ENCODE assay signal across 20 cellular contexts in genomic region chr4:150906987-150907633, GRCh38.
A peak's percentile ranks its signal among the peaks of the same experiment; 100 is the strongest.
DNase-seq lines count a peak whose midpoint lies in the region; ATAC-seq and TF ChIP-seq lines count a peak whose summit lies in the region.
"Had no signal": no experiment of that assay in that cellular context is flagged by ENCODE, and none has a peak within 500 bp of the region (broad histone marks: within the 10 kb centered on the region; RNA-seq: fewer than 3 reads in every experiment).

No MANE protein-coding gene starts in this region.

- H3K79me2 ChIP-seq in mammary epithelial cell (ENCODE audit: insufficient read depth, low read length), result no peaks in the 10 kb centered on the region

- CTCF ChIA-PET in naive thymus-derived CD4-positive, alpha-beta T cell (lab: Charles Lee), result no interaction called here
- CTCF ChIA-PET in mammary epithelial cell (lab: Charles Lee; ENCODE audit: low non-redundant PET), result no interaction called here

- H2AFZ ChIP-seq in mammary epithelial cell (ENCODE audit: low read depth, low read length), result no peak overlapping the region

- DNase-seq in EH (ENCODE audit: low read depth), result peak; percentile 1
- peak; percentile 16 for DNase-seq in NCI-H69 (lab: John Stamatoyannopoulos, UW)
- DNase-seq in fibroblast of mammary gland (ENCODE audit: low read depth), result peak; percentile 12
- DNase-seq in naive thymus-derived CD4-positive, alpha-beta T cell, result no peak
- DNase-seq in NCI-H146 treated with DMSO at 0.1 percent for 48 hours (lab: John Stamatoyannopoulos, UW; ENCODE audit: unreplicated experiment), result no peak
- DNase-seq in mammary epithelial cell, result no peak
- DNase-seq in ascending aorta (ENCODE audit: low spot score in 2 of 2), result no peak
- DNase-seq: activated CD4-positive, alpha-beta T cell treated with anti-CD3 and anti-CD28 coated beads, Interleukin-2, amount 50 U/mL, for 4 hours; activated naive CD4-positive, alpha-beta T cell treated with Interleukin-2 at 50 U/mL for 16 hours; IMR-90; lower lobe of right lung; NCI-H187 treated with DMSO at 0.1 percent for 48 hours; NCI-H446; retina; stimulated activated CD4-positive, alpha-beta T cell treated with anti-CD3 and anti-CD28 coated beads, Interleukin-12 subunit alpha, Interleukin-12 subunit beta, amount 100 ng/mL, for 4 hours had no signal

- H4K20me1 ChIP-seq in mammary epithelial cell (ENCODE audit: insufficient read depth, low read length), result no peaks in the 10 kb centered on the region

- peaks cover 0 to 22% (median 12%) of the 10 kb centered on the region in 11 donors for H3K9me3 Mint-ChIP-seq in naive thymus-derived CD4-positive, alpha-beta T cell

- no peaks in the 10 kb centered on the region for H3K27me3 Mint-ChIP-seq in naive thymus-derived CD4-positive, alpha-beta T cell

- WGBS in mammary epithelial cell (ENCODE audit: low coverage, missing lambda C conversion rate), result 100% methylated on average over 1 of the region's 3 CpGs

- no peak for ATAC-seq in naive thymus-derived CD4-positive, alpha-beta T cell
- no peak for ATAC-seq in GM21717 (IDR thresholded peaks at IDR 0.05; ENCODE audit: unreplicated experiment)
- ATAC-seq: gastroesophageal sphincter, lower lobe of right lung, Right ventricle myocardium inferior had no signal

- in situ Hi-C loops in mammary epithelial cell (cut with MboI; ENCODE audit: low sequenced_read_pairs in 2 of 2), result no loop called here

- dilution Hi-C loops in mammary epithelial cell (cut with HindIII; ENCODE audit: low sequenced_read_pairs), result no loop called here

- intact Hi-C loops in naive thymus-derived CD4-positive, alpha-beta T cell (cut with micrococcal nuclease), result loop anchor here in 1 of 2 donors (5.0 kb wide), 1 partner anchor 105 kb away; no protein-coding TSS in a partner anchor
- intact Hi-C loops in mammary epithelial cell (cut with micrococcal nuclease), result no loop called here
- intact Hi-C loops in ascending aorta (cut with DNase I), result no loop called here

- peaks cover 0 to 36% (median 3%) of the 10 kb centered on the region in 3 experiments for H3K36me3 ChIP-seq in naive thymus-derived CD4-positive, alpha-beta T cell (ENCODE audit: control insufficient read depth in 2 of 3, insufficient read depth in 3 of 3, low read length in 3 of 3)
- H3K36me3 ChIP-seq in mammary epithelial cell (ENCODE audit: insufficient read depth, low read length) (peaks cover 19% of the 10 kb centered on the region), ascending aorta (peaks cover 1 to 18% of the 10 kb centered on the region in 2 donors)
- H3K36me3 ChIP-seq: thoracic aorta had no signal

- H3K27me3 ChIP-seq in naive thymus-derived CD4-positive, alpha-beta T cell (ENCODE audit: control insufficient read depth in 2 of 2, insufficient read depth in 2 of 2, low read length in 2 of 2), result no peaks in the 10 kb centered on the region
- H3K27me3 ChIP-seq in mammary epithelial cell (ENCODE audit: insufficient read depth, low read length) (no peaks in the 10 kb centered on the region), ascending aorta (no peaks in the 10 kb centered on the region)
- H3K27me3 ChIP-seq: gastroesophageal sphincter had no signal

- H3K4me3 Mint-ChIP-seq in naive thymus-derived CD4-positive, alpha-beta T cell, result no peak overlapping the region
- H3K4me3 Mint-ChIP-seq: nephron had no signal

- H3K27ac ChIP-seq in naive thymus-derived CD4-positive, alpha-beta T cell (ENCODE audit: low read depth, low read length), result no peak overlapping the region
- H3K27ac ChIP-seq in mammary epithelial cell (ENCODE audit: insufficient read depth, low read depth, low read length) (no peak overlapping the region), ascending aorta (no peak overlapping the region)
- H3K27ac ChIP-seq: gastroesophageal sphincter, lower lobe of right lung, thoracic aorta had no signal

- no peaks in the 10 kb centered on the region for H3K4me1 ChIP-seq in naive thymus-derived CD4-positive, alpha-beta T cell (ENCODE audit: control insufficient read depth in 2 of 2, insufficient read depth in 2 of 2, low read length in 2 of 2)
- no peaks in the 10 kb centered on the region for H3K4me1 ChIP-seq in mammary epithelial cell (ENCODE audit: insufficient read depth, low read length)
- H3K4me1 ChIP-seq in ascending aorta, result no peaks in the 10 kb centered on the region
- H3K4me1 ChIP-seq: lower lobe of right lung had no signal

- H3K27ac Mint-ChIP-seq in naive thymus-derived CD4-positive, alpha-beta T cell, result peak overlapping the region in 5 of 9 donors; percentile 11 to 80 (median 76)
- H3K27ac Mint-ChIP-seq: nephron had no signal

- H3K4me2 ChIP-seq in mammary epithelial cell (ENCODE audit: insufficient read depth, low read depth, low read length), result no peak overlapping the region

- H3K36me3 Mint-ChIP-seq in naive thymus-derived CD4-positive, alpha-beta T cell, result peaks cover 39 to 86% (median 72%) of the 10 kb centered on the region in 5 donors

- H3K4me1 Mint-ChIP-seq in naive thymus-derived CD4-positive, alpha-beta T cell, result peaks cover 5 to 22% (median 18%) of the 10 kb centered on the region in 7 donors

- POLR2A ChIA-PET in naive thymus-derived CD4-positive, alpha-beta T cell (lab: Charles Lee), result no interaction called here

- no TSS peak for BruUV-seq in mammary epithelial cell (replicated peaks; lab: Mats Ljungman, UMichigan)

- H3K9ac ChIP-seq in mammary epithelial cell (ENCODE audit: insufficient read depth, low read length), result no peak overlapping the region

- no peaks in the 10 kb centered on the region for H3K9me3 ChIP-seq in naive thymus-derived CD4-positive, alpha-beta T cell (ENCODE audit: control insufficient read depth in 2 of 3, low read length in 3 of 3)
- no peaks in the 10 kb centered on the region for H3K9me3 ChIP-seq in mammary epithelial cell (replicated peaks; ENCODE audit: insufficient read depth, low read length)
- peaks cover 0 to 9% of the 10 kb centered on the region in 2 donors for H3K9me3 ChIP-seq in ascending aorta
- H3K9me3 ChIP-seq: thoracic aorta had no signal

- TF ChIP-seq CTCF in fibroblast of mammary gland (conservative IDR thresholded peaks at IDR 0.05; ENCODE audit: control insufficient read depth, insufficient read depth, low read depth, low read length) (no peak), mammary epithelial cell (conservative IDR thresholded peaks at IDR 0.05 in 1 of 2, IDR thresholded peaks at IDR 0.05 in 1 of 2; ENCODE audit: extremely low read depth in 1 of 2, insufficient read depth in 1 of 2, low read depth in 1 of 2, low read length in 2 of 2) (no peak), ascending aorta (IDR thresholded peaks at IDR 0.05) (no peak)

- H3K4me3 ChIP-seq in fibroblast of mammary gland (ENCODE audit: control insufficient read depth, low read depth, low read length) (no peak overlapping the region), mammary epithelial cell (replicated peaks in 1 of 3; ENCODE audit: insufficient read depth in 1 of 3, low read depth in 2 of 3, low read length in 3 of 3) (no peak overlapping the region), ascending aorta (no peak overlapping the region)
- no peak overlapping the region for H3K4me3 ChIP-seq in naive thymus-derived CD4-positive, alpha-beta T cell (ENCODE audit: low read length)
- H3K4me3 ChIP-seq: gastroesophageal sphincter, lower lobe of right lung, thoracic aorta had no signal

Comparison
In these comparisons a context has a peak if more than half of its experiments do, and no peak if none do; other contexts are left out.
1. DNase-seq: peak in EH (single experiment), NCI-H69 (single experiment) and fibroblast of mammary gland (single experiment); none in naive thymus-derived CD4-positive, alpha-beta T cell (0 of 9), NCI-H146 treated with DMSO at 0.1 percent for 48 hours (single experiment), mammary epithelial cell (single experiment) and ascending aorta (0 of 2).